In the genomic region with DNA sequence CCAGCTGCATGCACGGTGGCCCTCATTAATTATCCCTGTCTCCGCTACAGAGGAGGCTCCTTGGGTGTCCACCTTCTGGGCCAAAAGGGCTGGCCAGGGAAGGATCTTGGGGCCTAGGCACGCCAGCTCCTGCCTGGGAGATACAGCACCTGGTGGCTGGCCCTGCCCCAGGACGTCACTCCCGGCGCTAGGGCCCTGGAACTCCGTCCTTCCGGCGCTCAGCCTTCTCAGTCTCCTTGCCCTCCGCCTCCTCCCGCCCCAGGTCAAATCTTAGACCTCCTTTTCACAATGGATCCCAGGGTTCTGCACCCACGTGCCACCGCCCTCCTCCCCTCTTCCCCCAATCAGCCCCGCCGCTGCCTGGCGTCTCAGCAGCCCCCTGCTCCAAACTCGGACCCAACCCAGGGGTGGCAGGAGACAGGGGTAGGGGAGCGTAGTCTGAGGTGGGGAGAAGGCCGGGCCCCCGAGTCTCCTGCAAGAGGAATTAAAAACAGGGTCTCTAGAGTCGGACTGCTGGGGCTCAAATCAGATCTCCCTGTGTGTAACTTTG, we compare ENCODE assay signal across 8 cellular contexts.
DNase-seq lines count a peak whose midpoint lies in the region; ATAC-seq lines count a peak whose summit lies in the region.

No MANE protein-coding gene starts in this region.

- DNase-seq in NCI-H2107 treated with DMSO at 0.1 percent for 48 hours (lab: John Stamatoyannopoulos, UW; ENCODE audit: unreplicated experiment) (peak; percentile 18), NCI-H2107 (lab: John Stamatoyannopoulos, UW) (no peak), NCI-H2227 (lab: John Stamatoyannopoulos, UW; ENCODE audit: unreplicated experiment) (peak; percentile 54), epidermal melanocyte (ENCODE audit: insufficient read length, low spot score) (peak; percentile 78), midbrain (lab: John Stamatoyannopoulos, UW) (peak; percentile 63)
- DNase-seq in activated CD8-positive, alpha-beta memory T cell treated with anti-CD3 and anti-CD28 coated beads, Interleukin-2, amount 50 U/mL, for 48 hours: peak; percentile 81
- DNase-seq in stimulated activated CD8-positive, alpha-beta memory T cell treated with anti-CD3 and anti-CD28 coated beads, Interleukin-7, amount 100 ng/mL, for 48 hours (ENCODE audit: extremely low read depth in 1 of 2, low read depth in 1 of 2): peak; percentile 30 to 43

- ATAC-seq in HG02623 (IDR thresholded peaks at IDR 0.05; ENCODE audit: unreplicated experiment): peak; percentile 43
